Comparison of ENCODE assay signal across 22 cellular contexts in the genomic region with DNA sequence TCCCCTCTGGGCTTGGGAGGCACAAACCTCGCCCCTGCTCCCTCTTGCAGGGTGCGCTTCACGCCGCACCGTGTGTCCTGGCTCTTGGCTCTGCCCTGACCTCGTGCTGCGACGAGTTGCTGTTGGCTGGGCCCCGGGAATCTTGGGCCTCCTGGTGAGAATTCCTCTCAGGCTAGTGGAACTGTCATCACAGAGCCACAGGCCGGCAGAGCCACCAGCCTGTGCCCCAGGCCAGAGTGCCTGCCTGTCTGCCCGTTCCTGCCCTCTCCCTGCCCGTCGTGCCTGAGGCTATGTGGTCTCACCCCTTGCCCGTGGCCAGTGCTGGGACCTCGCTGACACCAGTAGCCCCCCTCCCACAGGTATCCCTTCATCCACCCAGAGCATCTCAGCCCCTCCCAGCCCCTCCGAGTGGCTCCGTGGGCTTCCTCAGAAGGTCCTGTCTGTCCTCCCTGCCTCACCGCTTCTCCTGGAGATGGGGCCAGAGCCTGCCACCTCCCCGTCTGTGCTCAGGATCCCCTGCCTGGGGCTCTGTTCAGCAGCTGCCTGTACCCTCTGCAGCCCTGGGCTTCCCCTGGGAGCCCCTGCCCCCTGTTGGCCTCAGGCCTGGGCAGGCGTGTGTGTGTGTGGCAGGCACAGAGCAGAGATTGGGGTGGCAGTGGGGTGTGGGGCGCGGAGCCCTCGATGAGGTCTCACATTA. TPM values are rescaled to one million over a fixed set of nuclear protein-coding genes. Genes with fewer than 3 reads are reported as not detected.
DNase-seq lines count a peak whose midpoint lies in the region; ATAC-seq, FAIRE-seq and TF ChIP-seq lines count a peak whose summit lies in the region.
"Had no signal": no experiment of that assay in that cellular context is flagged by ENCODE, and none has a peak within 500 bp of the region (broad histone marks: within the 10 kb centered on the region; RNA-seq: fewer than 3 reads in every experiment).

No MANE protein-coding gene starts in this region.

- FAIRE-seq in H1 (lab: Jason Lieb, UNC) = no peak
- FAIRE-seq: astrocyte had no signal

- POLR2A ChIA-PET in H1 (lab: Charles Lee; ENCODE audit: partially characterized antibody) = interaction anchor here (1.6 kb wide), 1 partner anchor 13 kb away, joined by 4 read pairs; the partner anchor contains the start of gene NDUFB7
- POLR2A ChIA-PET in activated CD4-positive, alpha-beta memory T cell treated with anti-CD3 and anti-CD28 coated beads, Interleukin-2, amount 10 ng/mL, durations not matched to agents 7 days and 5 days (lab: Charles Lee) = no interaction called here

- H2AFZ ChIP-seq in H1 (ENCODE audit: low read length) (no peak overlapping the region), MM.1S (ENCODE audit: low read length) (no peak overlapping the region)

- no peak overlapping the region for H2BK20ac ChIP-seq in H1 (ENCODE audit: low read length)

- no peak overlapping the region for H3K18ac ChIP-seq in H1 (ENCODE audit: extremely low read depth, low read length)

- CTCF ChIA-PET in H1 (lab: Charles Lee; ENCODE audit: partially characterized antibody) = interaction anchor here (6.3 kb wide), 1 partner anchor 13 kb away, joined by 47 read pairs; the partner anchor contains the start of gene NDUFB7
- CTCF ChIA-PET in activated CD4-positive, alpha-beta memory T cell treated with anti-CD3 and anti-CD28 coated beads, Interleukin-2, amount 10 ng/mL, durations not matched to agents 7 days and 5 days (lab: Charles Lee) = interaction anchor here (3.4 kb wide), 1 partner anchor 52 kb away, joined by 11 read pairs; no protein-coding TSS in a partner anchor

- DNase-seq in BE2C = peak; percentile 80
- no peak for DNase-seq in HFFc6
- DNase-seq in H1 (ENCODE audit: low read depth in 1 of 2, low spot score in 2 of 2) = peak in 1 of 2 experiments; percentile 47
- no peak for DNase-seq in natural killer cell
- no peak for DNase-seq in activated CD4-positive, alpha-beta memory T cell treated with anti-CD3 and anti-CD28 coated beads, Interleukin-2, amount 10 ng/mL, durations not matched to agents 7 days and 5 days
- no peak for DNase-seq in upper lobe of right lung
- no peak for DNase-seq in MM.1S
- DNase-seq: activated CD4-positive, alpha-beta T cell treated with anti-CD3 and anti-CD28 coated beads for 4 hours; activated CD8-positive, alpha-beta memory T cell treated with anti-CD3 and anti-CD28 coated beads, Interleukin-2, amount 50 U/mL, for 4 hours; activated naive CD4-positive, alpha-beta T cell; CD8-positive, alpha-beta T cell; naive thymus-derived CD8-positive, alpha-beta T cell; NCI-H187; stimulated activated naive CD8-positive, alpha-beta T cell treated with anti-CD3 and anti-CD28 coated beads, Interleukin-15, Interleukin-2, amounts not matched to agents 100 U/mL and 50 U/mL, for 24 hours had no signal

- H3F3A ChIP-seq in MM.1S (ENCODE audit: insufficient read depth, low read length) = no peaks in the 10 kb centered on the region

- H3K4me1 ChIP-seq in BE2C (peaks cover 4% of the 10 kb centered on the region), H1 (replicated peaks in 1 of 4; ENCODE audit: control insufficient read depth in 3 of 4, insufficient read depth in 4 of 4, low read length in 3 of 4) (peaks cover 0 to 42% (median 34%) of the 10 kb centered on the region in 4 experiments; a peak in 6 of 7 replicates), upper lobe of right lung (peaks cover 11% of the 10 kb centered on the region), MM.1S (ENCODE audit: low read length) (no peaks in the 10 kb centered on the region)

- peaks cover 0 to 25% of the 10 kb centered on the region in 2 experiments; a peak in 1 of 4 replicates for H3K79me2 ChIP-seq in H1 (ENCODE audit: control insufficient read depth in 1 of 2, insufficient read depth in 2 of 2, low read length in 2 of 2)
- peaks cover 46% of the 10 kb centered on the region for H3K79me2 ChIP-seq in MM.1S (ENCODE audit: low read length)

- ATAC-seq in natural killer cell (no peak), upper lobe of right lung (no peak), HG03159 (IDR thresholded peaks at IDR 0.05; ENCODE audit: unreplicated experiment) (no peak)
- ATAC-seq: CD8-positive, alpha-beta T cell; gastroesophageal sphincter; naive thymus-derived CD8-positive, alpha-beta T cell; stimulated activated naive CD8-positive, alpha-beta T cell treated with anti-CD3 and anti-CD28 coated beads, Interleukin-15, Interleukin-2, amounts not matched to agents 100 U/mL and 50 U/mL, for 24 hours had no signal

- peaks cover 14% of the 10 kb centered on the region for H3K4me1 Mint-ChIP-seq in HFFc6 (ENCODE audit: low read depth)
- H3K4me1 Mint-ChIP-seq in natural killer cell = peaks cover 27 to 52% of the 10 kb centered on the region in 2 donors
- peaks cover 18% of the 10 kb centered on the region for H3K4me1 Mint-ChIP-seq in activated CD4-positive, alpha-beta memory T cell treated with anti-CD3 and anti-CD28 coated beads, Interleukin-2, amount 10 ng/mL, durations not matched to agents 7 days and 5 days

- no peak overlapping the region for H4K91ac ChIP-seq in H1 (replicated peaks; ENCODE audit: insufficient read length, low read length)

- H2AK5ac ChIP-seq in H1 (ENCODE audit: low read depth, low read length) = 0 out of 2 replicates have a peak overlapping the region, but pooled peaks have one; percentile 8

- H3K27ac Mint-ChIP-seq in HFFc6 (0 out of 2 replicates have a peak overlapping the region, but pooled peaks have one; percentile 11), natural killer cell (peak overlapping the region; percentile 77 to 94)
- H3K27ac Mint-ChIP-seq in activated CD4-positive, alpha-beta memory T cell treated with anti-CD3 and anti-CD28 coated beads, Interleukin-2, amount 10 ng/mL, durations not matched to agents 7 days and 5 days = no peak overlapping the region
- H3K27ac Mint-ChIP-seq: CD8-positive, alpha-beta T cell had no signal

- H3K36me3 ChIP-seq in BE2C = peaks cover 6% of the 10 kb centered on the region
- no peaks in the 10 kb centered on the region for H3K36me3 ChIP-seq in H1 (ENCODE audit: control insufficient read depth in 2 of 4, insufficient read depth in 4 of 4, low read length in 3 of 4)
- H3K36me3 ChIP-seq in upper lobe of right lung = no peaks in the 10 kb centered on the region
- no peaks in the 10 kb centered on the region for H3K36me3 ChIP-seq in MM.1S (replicated peaks; ENCODE audit: insufficient read depth, low read length)

- H4K5ac ChIP-seq in H1 (ENCODE audit: insufficient read length, low read depth, low read length) = no peak overlapping the region

- H4K20me1 ChIP-seq in H1 (replicated peaks in 1 of 2; ENCODE audit: control insufficient read depth in 1 of 2, insufficient read depth in 2 of 2, low read length in 2 of 2) = peaks cover 4 to 14% of the 10 kb centered on the region in 2 experiments
- H4K20me1 ChIP-seq in MM.1S (ENCODE audit: insufficient read depth, low read length) = 0 out of 2 replicates have a peak, but pooled peaks cover 3% of the 10 kb centered on the region

- peak overlapping the region; percentile 74; the same call in 1 of the 2 replicates for H4K8ac ChIP-seq in H1 (ENCODE audit: extremely low read depth, insufficient read depth, low read length)

- TF ChIP-seq EP300 in H1 (IDR thresholded peaks at IDR 0.05; ENCODE audit: borderline replicate concordance in 1 of 2, low read depth in 2 of 2, low read length in 2 of 2) = no peak

- peaks cover 10% of the 10 kb centered on the region for H3K79me1 ChIP-seq in H1 (ENCODE audit: low read depth, low read length)

- intact Hi-C loops in natural killer cell (cut with micrococcal nuclease) (no loop called here), upper lobe of right lung (cut with DNase I) (no loop called here)

- 82% methylated on average over 23 of the region's 23 CpGs; no CpG with 5 or more reads in 1 of the 2 experiments for WGBS in H1 (ENCODE audit: extremely low coverage in 1 of 2, insufficient coverage in 1 of 2, insufficient read length in 1 of 2, insufficient replicate concordance in 2 of 2, low coverage in 1 of 2, low lambda C conversion rate in 2 of 2, missing lambda C conversion rate in 1 of 2), 2 experiments

- no peaks in the 10 kb centered on the region for H3K27me3 ChIP-seq in BE2C
- H3K27me3 ChIP-seq in H1 (replicated peaks in 1 of 4; ENCODE audit: control insufficient read depth in 3 of 4, extremely low read depth in 1 of 4, insufficient read depth in 3 of 4, low read length in 3 of 4) = no peaks in the 10 kb centered on the region
- no peaks in the 10 kb centered on the region for H3K27me3 ChIP-seq in upper lobe of right lung
- H3K27me3 ChIP-seq in MM.1S (replicated peaks; ENCODE audit: insufficient read depth, low read length) = no peaks in the 10 kb centered on the region
- H3K27me3 ChIP-seq: gastroesophageal sphincter had no signal

- TF ChIP-seq CTCF in BE2C (IDR thresholded peaks at IDR 0.05; ENCODE audit: low read depth, low read length) = 0 out of 2 replicates have a peak, but pooled peaks have one; percentile 14
- TF ChIP-seq CTCF in HFFc6 (IDR thresholded peaks at IDR 0.05) = no peak
- TF ChIP-seq CTCF in H1 (IDR thresholded peaks at IDR 0.05; ENCODE audit: control extremely low read depth in 1 of 3, insufficient read depth in 1 of 3, low read depth in 1 of 3, low read length in 3 of 3) = no peak
- TF ChIP-seq CTCF in natural killer cell (IDR thresholded peaks at IDR 0.05) = no peak
- no peak for TF ChIP-seq CTCF in upper lobe of right lung (IDR thresholded peaks at IDR 0.05)
- TF ChIP-seq CTCF in MM.1S (IDR thresholded peaks at IDR 0.05; ENCODE audit: low read length) = no peak

- H3K9ac ChIP-seq in H1 (replicated peaks in 1 of 4; ENCODE audit: extremely low read depth in 1 of 4, low read depth in 3 of 4, low read length in 3 of 4) (no peak overlapping the region), MM.1S (ENCODE audit: low read length) (no peak overlapping the region)

- no peak overlapping the region for H3K56ac ChIP-seq in H1 (replicated peaks; ENCODE audit: insufficient read length, low read depth, low read length)

- no peak overlapping the region for H3K4ac ChIP-seq in H1 (replicated peaks; ENCODE audit: insufficient read length, low read depth, low read length)

- no peak for TF ChIP-seq POLR2A in H1 (IDR thresholded peaks at IDR 0.05; ENCODE audit: control extremely low read depth in 1 of 2, low read depth in 2 of 2, low read length in 2 of 2)

- no peak for TF ChIP-seq RAD21 in H1 (IDR thresholded peaks at IDR 0.05 in 1 of 2, conservative IDR thresholded peaks at IDR 0.05 in 1 of 2; ENCODE audit: low read depth in 2 of 2, low read length in 2 of 2)

- H3K36me3 Mint-ChIP-seq in HFFc6 (ENCODE audit: low read depth) (no peaks in the 10 kb centered on the region), natural killer cell (no peaks in the 10 kb centered on the region)
- H3K36me3 Mint-ChIP-seq in activated CD4-positive, alpha-beta memory T cell treated with anti-CD3 and anti-CD28 coated beads, Interleukin-2, amount 10 ng/mL, durations not matched to agents 7 days and 5 days (ENCODE audit: low read depth) = peaks cover 5% of the 10 kb centered on the region

- H3K4me3 ChIP-seq in BE2C (ENCODE audit: low read depth, low read length) (0 out of 2 replicates have a peak overlapping the region, but pooled peaks have one; percentile 4), H1 (ENCODE audit: extremely low read depth in 1 of 4, insufficient read depth in 2 of 4, low read depth in 3 of 4, low read length in 4 of 4) (no peak overlapping the region), upper lobe of right lung (no peak overlapping the region), MM.1S (ENCODE audit: low read length) (no peak overlapping the region)
- H3K4me3 ChIP-seq: coronary artery, gastroesophageal sphincter had no signal

- H2BK120ac ChIP-seq in H1 (replicated peaks; ENCODE audit: low read depth, low read length) = no peak overlapping the region

- H3K27me3 Mint-ChIP-seq in HFFc6 (ENCODE audit: insufficient read depth) (peaks cover 2% of the 10 kb centered on the region; the same call in 1 of the 2 replicates), natural killer cell (ENCODE audit: low read depth in 2 of 2) (no peaks in the 10 kb centered on the region)
- H3K27me3 Mint-ChIP-seq in activated CD4-positive, alpha-beta memory T cell treated with anti-CD3 and anti-CD28 coated beads, Interleukin-2, amount 10 ng/mL, durations not matched to agents 7 days and 5 days = no peaks in the 10 kb centered on the region
- H3K27me3 Mint-ChIP-seq: naive thymus-derived CD8-positive, alpha-beta T cell had no signal

- H3K23me2 ChIP-seq in H1 (ENCODE audit: low read depth, low read length) = no peaks in the 10 kb centered on the region

- H3K9me2 ChIP-seq in MM.1S (replicated peaks; ENCODE audit: insufficient read depth, low read length) = no peaks in the 10 kb centered on the region

- H3K9me3 Mint-ChIP-seq in HFFc6 (no peaks in the 10 kb centered on the region), natural killer cell (no peaks in the 10 kb centered on the region)
- no peaks in the 10 kb centered on the region for H3K9me3 Mint-ChIP-seq in activated CD4-positive, alpha-beta memory T cell treated with anti-CD3 and anti-CD28 coated beads, Interleukin-2, amount 10 ng/mL, durations not matched to agents 7 days and 5 days
- H3K9me3 Mint-ChIP-seq: CD8-positive, alpha-beta T cell; naive thymus-derived CD8-positive, alpha-beta T cell had no signal

- H3K4me2 ChIP-seq in H1 (ENCODE audit: insufficient read depth in 1 of 2, low read depth in 2 of 2, low read length in 2 of 2) (no peak overlapping the region), MM.1S (ENCODE audit: low read depth, low read length) (no peak overlapping the region)

- no peak overlapping the region for H3K14ac ChIP-seq in H1 (ENCODE audit: insufficient read length)

- H3K27ac ChIP-seq in H1 (ENCODE audit: low read depth, low read length) (no peak overlapping the region), upper lobe of right lung (no peak overlapping the region), MM.1S (ENCODE audit: low read length) (no peak overlapping the region)
- H3K27ac ChIP-seq: coronary artery, gastroesophageal sphincter had no signal

- H3K4me3 Mint-ChIP-seq in HFFc6 (no peak overlapping the region), natural killer cell (peak overlapping the region; percentile 17)
- no peak overlapping the region for H3K4me3 Mint-ChIP-seq in activated CD4-positive, alpha-beta memory T cell treated with anti-CD3 and anti-CD28 coated beads, Interleukin-2, amount 10 ng/mL, durations not matched to agents 7 days and 5 days
- H3K4me3 Mint-ChIP-seq: CD8-positive, alpha-beta T cell had no signal

- peak overlapping the region; percentile 7; the same call in 1 of the 2 replicates for H2BK12ac ChIP-seq in H1 (ENCODE audit: low read depth, low read length)

- no peak overlapping the region for H2BK15ac ChIP-seq in H1 (ENCODE audit: low read length)

- H2BK5ac ChIP-seq in H1 (ENCODE audit: low read depth, low read length) = no peak overlapping the region

- H3K9me3 ChIP-seq in BE2C = no peaks in the 10 kb centered on the region
- no peaks in the 10 kb centered on the region for H3K9me3 ChIP-seq in H1 (ENCODE audit: insufficient read depth in 2 of 2, low read depth in 1 of 2, low read length in 1 of 2)
- H3K9me3 ChIP-seq in upper lobe of right lung = no peaks in the 10 kb centered on the region
- no peaks in the 10 kb centered on the region for H3K9me3 ChIP-seq in MM.1S (replicated peaks; ENCODE audit: insufficient read depth, low read length)
- H3K9me3 ChIP-seq: gastroesophageal sphincter had no signal

- H3K23ac ChIP-seq in H1 (ENCODE audit: insufficient read length) = no peak overlapping the region

RNA-seq across cellular contexts. Expression of gene NDUFB7, which starts 13.3 kb away (rescaled TPM):
- polyA plus RNA-seq in BE2C (2012; ENCODE audit: insufficient read depth, insufficient read length, low read depth) = 947 TPM
- 100 to 1,000 TPM; 167 to 227 (median 199) TPM for total RNA-seq in HFFc6 (2021; fragmentation: NEBNext Ultra II Directional; extraction: Animal tissue kit (Norgen Biotek cat#: 25700))
- total RNA-seq in H1 (2021; fragmentation: NEBNext Ultra II Directional; extraction: Animal tissue kit (Norgen Biotek cat#: 25700)) = 151 and 161 TPM in 2 replicates
- polyA plus RNA-seq in H1 (2011; rRNA removed) = 740 and 777 TPM in 2 replicates
- 516 TPM for polyA plus RNA-seq in H1 (2011; cell fraction: cytosol; rRNA removed)
- 409 TPM for polyA plus RNA-seq in H1 (2011; cell fraction: nucleus; rRNA removed)
- 92.3 to 278 TPM (median 228 TPM) in 4 replicates for polyA plus RNA-seq in H1 (2012, experiment 1 of 2)
- polyA plus RNA-seq in H1 (2012, experiment 2 of 2) = 239 TPM
- 244 TPM for polyA plus RNA-seq in H1 (2013, experiment 1 of 2)
- polyA plus RNA-seq in H1 (2013, experiment 2 of 2) = 241 TPM
- 37.4 and 68.2 TPM in 2 replicates for polyA minus RNA-seq in H1 (2011; rRNA and poly(A)+ RNA removed)
- 113 TPM for polyA minus RNA-seq in H1 (2011; cell fraction: cytosol; rRNA and poly(A)+ RNA removed)
- polyA minus RNA-seq in H1 (2011; cell fraction: nucleus; rRNA and poly(A)+ RNA removed) = 93.4 TPM
- total RNA-seq in natural killer cell = 100 to 1,000 TPM in 2 of 3 donors, 10 to 100 TPM in 1; 97.1 to 120 (median 108) TPM
- total RNA-seq in activated CD4-positive, alpha-beta memory T cell treated with anti-CD3 and anti-CD28 coated beads, Interleukin-2, amount 10 ng/mL, durations not matched to agents 7 days and 5 days = 10 to 100 TPM; 91.6 to 93.0 TPM
- total RNA-seq in upper lobe of right lung = 113 TPM

RNA-seq across cellular contexts. Expression of gene CLEC17A, which starts 24.4 kb away (rescaled TPM):
- polyA plus RNA-seq in BE2C (2012; ENCODE audit: insufficient read depth, insufficient read length, low read depth) = not detected
- not detected for total RNA-seq in HFFc6 (2021; fragmentation: NEBNext Ultra II Directional; extraction: Animal tissue kit (Norgen Biotek cat#: 25700))
- total RNA-seq in H1 (2021; fragmentation: NEBNext Ultra II Directional; extraction: Animal tissue kit (Norgen Biotek cat#: 25700)) = not detected in 2 replicates
- not detected in 2 replicates for polyA plus RNA-seq in H1 (2011; rRNA removed)
- polyA plus RNA-seq in H1 (2011; cell fraction: cytosol; rRNA removed) = not detected
- polyA plus RNA-seq in H1 (2011; cell fraction: nucleus; rRNA removed) = not detected
- polyA plus RNA-seq in H1 (2012, experiment 1 of 2) = not detected in 4 replicates
- not detected for polyA plus RNA-seq in H1 (2012, experiment 2 of 2)
- 0.04 TPM for polyA plus RNA-seq in H1 (2013, experiment 1 of 2)
- polyA plus RNA-seq in H1 (2013, experiment 2 of 2) = 0.09 TPM
- not detected in 2 replicates for polyA minus RNA-seq in H1 (2011; rRNA and poly(A)+ RNA removed)
- not detected for polyA minus RNA-seq in H1 (2011; cell fraction: cytosol; rRNA and poly(A)+ RNA removed)
- not detected for polyA minus RNA-seq in H1 (2011; cell fraction: nucleus; rRNA and poly(A)+ RNA removed)
- 1 to 10 TPM in 1 of 3 donors, under 1 TPM in 2; 0.18 to 1.5 (median 0.45) TPM for total RNA-seq in natural killer cell
- total RNA-seq in activated CD4-positive, alpha-beta memory T cell treated with anti-CD3 and anti-CD28 coated beads, Interleukin-2, amount 10 ng/mL, durations not matched to agents 7 days and 5 days = not detected
- total RNA-seq in upper lobe of right lung = not detected
- total RNA-seq: Daoy, gastroesophageal sphincter, lung microvascular endothelial cell, NCI-H460 had no signal
- polyA plus RNA-seq: naive thymus-derived CD8-positive, alpha-beta T cell; urinary bladder had no signal

RNA-seq across cellular contexts. Expression of gene TECR, which starts 29.1 kb away (rescaled TPM):
- polyA plus RNA-seq in BE2C (2012; ENCODE audit: insufficient read depth, insufficient read length, low read depth) = 236 TPM
- 100 to 1,000 TPM; 101 to 132 (median 118) TPM for total RNA-seq in HFFc6 (2021; fragmentation: NEBNext Ultra II Directional; extraction: Animal tissue kit (Norgen Biotek cat#: 25700))
- 172 and 179 TPM in 2 replicates for total RNA-seq in H1 (2021; fragmentation: NEBNext Ultra II Directional; extraction: Animal tissue kit (Norgen Biotek cat#: 25700))
- polyA plus RNA-seq in H1 (2011; rRNA removed) = 405 and 439 TPM in 2 replicates
- 162 TPM for polyA plus RNA-seq in H1 (2011; cell fraction: cytosol; rRNA removed)
- polyA plus RNA-seq in H1 (2011; cell fraction: nucleus; rRNA removed) = 283 TPM
- polyA plus RNA-seq in H1 (2012, experiment 1 of 2) = 145 to 221 TPM (median 207 TPM) in 4 replicates
- 342 TPM for polyA plus RNA-seq in H1 (2012, experiment 2 of 2)
- 342 TPM for polyA plus RNA-seq in H1 (2013, experiment 1 of 2)
- polyA plus RNA-seq in H1 (2013, experiment 2 of 2) = 367 TPM
- 119 and 162 TPM in 2 replicates for polyA minus RNA-seq in H1 (2011; rRNA and poly(A)+ RNA removed)
- 154 TPM for polyA minus RNA-seq in H1 (2011; cell fraction: cytosol; rRNA and poly(A)+ RNA removed)
- 83.2 TPM for polyA minus RNA-seq in H1 (2011; cell fraction: nucleus; rRNA and poly(A)+ RNA removed)
- total RNA-seq in natural killer cell (100 to 1,000 TPM; 123 to 158 (median 131) TPM), upper lobe of right lung (123 TPM)
- total RNA-seq in activated CD4-positive, alpha-beta memory T cell treated with anti-CD3 and anti-CD28 coated beads, Interleukin-2, amount 10 ng/mL, durations not matched to agents 7 days and 5 days = 100 to 1,000 TPM; 171 to 178 TPM

RNA-seq across cellular contexts. Expression of gene DNAJB1, which starts 40.3 kb away (rescaled TPM):
- 90.6 TPM for polyA plus RNA-seq in BE2C (2012; ENCODE audit: insufficient read depth, insufficient read length, low read depth)
- 100 to 1,000 TPM in 3 of 6 experiments, 10 to 100 TPM in 3; 99.2 to 138 (median 103) TPM for total RNA-seq in HFFc6 (2021; fragmentation: NEBNext Ultra II Directional; extraction: Animal tissue kit (Norgen Biotek cat#: 25700))
- total RNA-seq in H1 (2021; fragmentation: NEBNext Ultra II Directional; extraction: Animal tissue kit (Norgen Biotek cat#: 25700)) = 62.6 and 62.9 TPM in 2 replicates
- 51.7 and 64.3 TPM in 2 replicates for polyA plus RNA-seq in H1 (2011; rRNA removed)
- 47.3 TPM for polyA plus RNA-seq in H1 (2011; cell fraction: cytosol; rRNA removed)
- 42.9 TPM for polyA plus RNA-seq in H1 (2011; cell fraction: nucleus; rRNA removed)
- 50.1 to 59.1 TPM (median 56.6 TPM) in 4 replicates for polyA plus RNA-seq in H1 (2012, experiment 1 of 2)
- 62.1 TPM for polyA plus RNA-seq in H1 (2012, experiment 2 of 2)
- 29.4 TPM for polyA plus RNA-seq in H1 (2013, experiment 1 of 2)
- polyA plus RNA-seq in H1 (2013, experiment 2 of 2) = 31.6 TPM
- polyA minus RNA-seq in H1 (2011; rRNA and poly(A)+ RNA removed) = 52.8 and 55.7 TPM in 2 replicates
- polyA minus RNA-seq in H1 (2011; cell fraction: cytosol; rRNA and poly(A)+ RNA removed) = 23.5 TPM
- 28.5 TPM for polyA minus RNA-seq in H1 (2011; cell fraction: nucleus; rRNA and poly(A)+ RNA removed)
- total RNA-seq in natural killer cell (100 to 1,000 TPM; 148 to 238 (median 192) TPM), upper lobe of right lung (99.7 TPM)
- 100 to 1,000 TPM; 108 to 114 TPM for total RNA-seq in activated CD4-positive, alpha-beta memory T cell treated with anti-CD3 and anti-CD28 coated beads, Interleukin-2, amount 10 ng/mL, durations not matched to agents 7 days and 5 days
